Comparison of ENCODE assay signal across 25 cellular contexts in genomic region chr15:100464895-100465294, GRCh38.
DNase-seq lines count a peak whose midpoint lies in the region; ATAC-seq, FAIRE-seq and TF ChIP-seq lines count a peak whose summit lies in the region.
"Had no signal": no experiment of that assay in that cellular context is flagged by ENCODE, and none has a peak within 500 bp of the region (broad histone marks: within the 10 kb centered on the region; RNA-seq: fewer than 3 reads in every experiment).

No MANE protein-coding gene starts in this region.

- H3K27me3 Mint-ChIP-seq in activated naive CD4-positive, alpha-beta T cell treated with anti-CD3 and anti-CD28 coated beads, Interleukin-2, amount 50 U/mL, for 24 hours, result no peaks in the 10 kb centered on the region
- H3K27me3 Mint-ChIP-seq: CD4-positive, alpha-beta T cell had no signal

- H3K27ac Mint-ChIP-seq in activated naive CD4-positive, alpha-beta T cell treated with anti-CD3 and anti-CD28 coated beads, Interleukin-2, amount 50 U/mL, for 24 hours, result no peak overlapping the region
- H3K27ac Mint-ChIP-seq: CD4-positive, alpha-beta T cell; natural killer cell treated with Interleukin-12 subunit alpha and Interleukin-12 subunit beta and Interleukin-15 and Interleukin-18, amount 100 ng/mL, for 72 hours had no signal

- H3K9me3 Mint-ChIP-seq in activated naive CD4-positive, alpha-beta T cell treated with anti-CD3 and anti-CD28 coated beads, Interleukin-2, amount 50 U/mL, for 24 hours, result no peaks in the 10 kb centered on the region

- H3K36me3 ChIP-seq in bronchial epithelial cell (ENCODE audit: control insufficient read depth, insufficient read depth, low read length) (no peaks in the 10 kb centered on the region), right atrium auricular region (no peaks in the 10 kb centered on the region)
- H3K36me3 ChIP-seq: sigmoid colon, thoracic aorta had no signal

- TF ChIP-seq CTCF in bronchial epithelial cell (IDR thresholded peaks at IDR 0.05; ENCODE audit: insufficient read depth, low read length, severe bottlenecking) (no peak), right atrium auricular region (IDR thresholded peaks at IDR 0.05) (no peak)

- H3K27me3 ChIP-seq in bronchial epithelial cell (ENCODE audit: control insufficient read depth, insufficient read depth, low read length), result no peaks in the 10 kb centered on the region
- no peaks in the 10 kb centered on the region for H3K27me3 ChIP-seq in right atrium auricular region
- H3K27me3 ChIP-seq: sigmoid colon had no signal

- peak overlapping the region; percentile 30 for H3K4me3 Mint-ChIP-seq in activated naive CD4-positive, alpha-beta T cell treated with anti-CD3 and anti-CD28 coated beads, Interleukin-2, amount 50 U/mL, for 24 hours
- H3K4me3 Mint-ChIP-seq: CD4-positive, alpha-beta T cell; natural killer cell treated with Interleukin-12 subunit alpha and Interleukin-12 subunit beta and Interleukin-15 and Interleukin-18, amount 100 ng/mL, for 72 hours had no signal

- FAIRE-seq in bronchial epithelial cell (lab: Jason Lieb, UNC), result peak; percentile 7
- FAIRE-seq: GM12891, H54 had no signal

- H3K9me3 ChIP-seq in right atrium auricular region, result no peaks in the 10 kb centered on the region
- H3K9me3 ChIP-seq: sigmoid colon, thoracic aorta had no signal

- ATAC-seq in GM21360 (IDR thresholded peaks at IDR 0.05; ENCODE audit: unreplicated experiment) (peak; percentile 56), GM21526 (IDR thresholded peaks at IDR 0.05; ENCODE audit: low FRiP score, unreplicated experiment) (no peak)
- ATAC-seq: natural killer cell treated with Interleukin-12 subunit alpha and Interleukin-12 subunit beta and Interleukin-15 and Interleukin-18, amount 100 ng/mL, for 72 hours had no signal

- H3K4me3 ChIP-seq in bronchial epithelial cell (ENCODE audit: low read depth, low read length) (no peak overlapping the region), right atrium auricular region (no peak overlapping the region)
- H3K4me3 ChIP-seq: sigmoid colon, thoracic aorta had no signal

- no peak for DNase-seq in activated naive CD4-positive, alpha-beta T cell treated with anti-CD3 and anti-CD28 coated beads, Interleukin-2, amount 50 U/mL, for 16 hours
- DNase-seq in bronchial epithelial cell (ENCODE audit: low read depth) (no peak), retina (peak; percentile 22), SIG-M5 (lab: John Stamatoyannopoulos, UW) (no peak), right atrium auricular region (ENCODE audit: low spot score) (no peak)
- DNase-seq: activated CD8-positive, alpha-beta memory T cell treated with anti-CD3 and anti-CD28 coated beads, Interleukin-2, amount 50 U/mL, for 4 hours; activated effector memory CD4-positive, alpha-beta T cell treated with anti-CD3 and anti-CD28 coated beads, Interleukin-2, amount 50 U/mL, for 16 hours; aorta; CD4-positive, alpha-beta T cell; DMS153; effector CD4-positive, alpha-beta T cell; GF-D8; KBM-7; mesendoderm; NCI-H187 treated with DMSO at 0.1 percent for 48 hours; NCI-H226; sigmoid colon; SW 1271 had no signal

- H3K36me3 Mint-ChIP-seq in activated naive CD4-positive, alpha-beta T cell treated with anti-CD3 and anti-CD28 coated beads, Interleukin-2, amount 50 U/mL, for 24 hours, result peaks cover 9% of the 10 kb centered on the region
- H3K36me3 Mint-ChIP-seq: natural killer cell treated with Interleukin-12 subunit alpha and Interleukin-12 subunit beta and Interleukin-15 and Interleukin-18, amount 100 ng/mL, for 72 hours had no signal

- H3K27ac ChIP-seq in right atrium auricular region, result no peak overlapping the region
- H3K27ac ChIP-seq: sigmoid colon, thoracic aorta had no signal

- no peaks in the 10 kb centered on the region for H3K4me1 ChIP-seq in right atrium auricular region

- H3K4me1 Mint-ChIP-seq in activated naive CD4-positive, alpha-beta T cell treated with anti-CD3 and anti-CD28 coated beads, Interleukin-2, amount 50 U/mL, for 24 hours, result peaks cover 28% of the 10 kb centered on the region
